ENCODE assay signal across 12 cellular contexts in genomic region chr12:24661657-24662096, GRCh38.
DNase-seq lines count a peak whose midpoint lies in the region; ATAC-seq and TF ChIP-seq lines count a peak whose summit lies in the region.
"Had no signal": no experiment of that assay in that cellular context is flagged by ENCODE, and none has a peak within 500 bp of the region (broad histone marks: within the 10 kb centered on the region; RNA-seq: fewer than 3 reads in every experiment).

No MANE protein-coding gene starts in this region.

- H3K27me3 ChIP-seq in tibial nerve = no peaks in the 10 kb centered on the region
- H3K27me3 ChIP-seq: cardiac muscle cell had no signal

- no peaks in the 10 kb centered on the region for H3K36me3 ChIP-seq in tibial nerve
- H3K36me3 ChIP-seq: cardiac muscle cell had no signal

- ATAC-seq in GM19035 (IDR thresholded peaks at IDR 0.05; ENCODE audit: unreplicated experiment) = no peak

- TF ChIP-seq EP300 in tibial nerve (IDR thresholded peaks at IDR 0.05) = peak in 1 of 2 donors; percentile 49

- peak; percentile 28 for DNase-seq in SIG-M5 treated with dmso at 0.1 percent for 504 hours (lab: John Stamatoyannopoulos, UW; ENCODE audit: unreplicated experiment)
- DNase-seq in SIG-M5 (lab: John Stamatoyannopoulos, UW) = no peak
- peak; percentile 42 for DNase-seq in astrocyte of the cerebellum (ENCODE audit: low read depth)
- peak; percentile 77 for DNase-seq in kidney tubule cell (ENCODE audit: low spot score)
- DNase-seq in tibial nerve (ENCODE audit: low spot score in 2 of 2) = peak; percentile 20 to 57
- DNase-seq in NCI-H1417 (lab: John Stamatoyannopoulos, UW) = no peak
- DNase-seq in AG20443 (ENCODE audit: low spot score) = no peak
- DNase-seq: activated CD4-positive, alpha-beta memory T cell treated with anti-CD3 and anti-CD28 coated beads, Interleukin-2, amount 10 ng/mL, durations not matched to agents 7 days and 5 days; SHP77 treated with DMSO at 0.1 percent for 48 hours had no signal

- no peaks in the 10 kb centered on the region for H3K9me3 ChIP-seq in tibial nerve

- TF ChIP-seq CTCF in astrocyte of the cerebellum (IDR thresholded peaks at IDR 0.05; ENCODE audit: low read depth, low read length, missing control alignments) (no peak), tibial nerve (IDR thresholded peaks at IDR 0.05) (no peak)

- no peak for TF ChIP-seq POLR2A in tibial nerve (IDR thresholded peaks at IDR 0.05)

- WGBS in tibial nerve, 2 donors = 49 to 50% methylated on average over 5 of the region's 5 CpGs

- peaks cover 0 to 6% (median 0%) of the 10 kb centered on the region in 4 donors for H3K4me1 ChIP-seq in tibial nerve

- H3K27ac ChIP-seq in tibial nerve = no peak overlapping the region
- H3K27ac ChIP-seq: 22Rv1, cardiac muscle cell had no signal

- H3K4me3 ChIP-seq in astrocyte of the cerebellum (ENCODE audit: low read depth, low read length) (no peak overlapping the region), tibial nerve (no peak overlapping the region)
- H3K4me3 ChIP-seq: cardiac muscle cell had no signal

- in situ Hi-C loops in astrocyte of the cerebellum (cut with HindIII; ENCODE audit: low sequenced_read_pairs) = no loop called here

Comparison
In these comparisons a context has a peak if more than half of its experiments do, and no peak if none do; other contexts are left out.
1. DNase-seq: peak in SIG-M5 treated with dmso at 0.1 percent for 504 hours (single experiment), astrocyte of the cerebellum (single experiment), kidney tubule cell (single experiment) and tibial nerve (2 of 2); none in SIG-M5 (single experiment), NCI-H1417 (0 of 3) and AG20443 (single experiment).